ENCODE assay signal across 6 cellular contexts in genomic region chr2:63710732-63711131, GRCh38.
"Had no signal": no experiment of that assay in that cellular context is flagged by ENCODE, and none has a peak within 500 bp of the region (broad histone marks: within the 10 kb centered on the region; RNA-seq: fewer than 3 reads in every experiment).

No MANE protein-coding gene starts in this region.

- H3K4me3 Mint-ChIP-seq: IgD-negative memory B cell had no signal

- H3K27ac Mint-ChIP-seq: IgD-negative memory B cell had no signal

- H3K36me3 Mint-ChIP-seq: IgD-negative memory B cell had no signal

- H3K4me1 Mint-ChIP-seq: IgD-negative memory B cell had no signal

- FAIRE-seq: HepG2, HTR-8/SVneo, K562 had no signal

- ATAC-seq: HepG2, K562 had no signal

- H3K27ac ChIP-seq: HL-60 had no signal

- H3K4me3 ChIP-seq: K562 had no signal

- DNase-seq: IMR-90 had no signal
